In the genomic region with DNA sequence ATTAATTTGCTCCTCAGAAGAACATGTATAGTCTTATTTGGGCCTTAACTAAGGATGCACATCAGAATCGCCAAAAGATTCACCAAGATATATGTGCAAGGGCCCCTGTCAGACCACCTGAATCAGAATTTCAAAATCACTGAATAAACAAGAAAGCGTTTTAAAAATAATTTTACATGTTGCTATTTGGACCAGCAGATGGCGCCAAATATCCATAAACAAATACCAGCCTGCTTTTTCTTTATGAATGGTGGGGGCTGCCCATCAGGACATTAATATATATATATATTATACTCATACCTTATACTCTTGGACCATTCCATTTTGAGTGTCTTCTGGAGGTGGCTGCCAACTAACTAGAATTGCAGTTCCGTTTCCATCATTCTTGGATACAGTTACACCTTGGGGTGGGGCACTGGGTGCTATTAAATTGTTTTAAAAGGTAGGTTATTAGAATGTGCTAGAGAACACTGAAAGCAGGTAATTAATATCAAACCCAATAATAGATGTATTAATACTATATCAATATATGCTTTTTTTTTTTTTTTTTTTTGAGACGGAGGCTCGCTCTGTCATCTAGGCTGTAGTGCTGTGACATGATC, we compare ENCODE assay signal across 8 cellular contexts.
DNase-seq lines count a peak whose midpoint lies in the region; ATAC-seq and TF ChIP-seq lines count a peak whose summit lies in the region.

No MANE protein-coding gene starts in this region.

- H3K27me3 ChIP-seq in brain microvascular endothelial cell (replicated peaks) = no peaks in the 10 kb centered on the region

- H3K4me3 ChIP-seq in brain microvascular endothelial cell (ENCODE audit: low read depth, low read length) = no peak overlapping the region

- TF ChIP-seq CTCF in brain microvascular endothelial cell (IDR thresholded peaks at IDR 0.05; ENCODE audit: low read depth, low read length, missing control alignments) = peak; percentile 42

- ATAC-seq in GM18873 (IDR thresholded peaks at IDR 0.05; ENCODE audit: low FRiP score, unreplicated experiment) = no peak

- no peak overlapping the region for H3K27ac ChIP-seq in brain microvascular endothelial cell

- peak; percentile 19 to 23 for DNase-seq in stimulated activated CD4-positive, alpha-beta T cell treated with anti-CD3 and anti-CD28 coated beads, Interleukin-2, amount 100 ng/mL, for 24 hours
- no peak for DNase-seq in stimulated activated CD4-positive, alpha-beta T cell treated with anti-CD3 and anti-CD28 coated beads, Interleukin-1b, Interleukin-23, amount 100 ng/mL, for 48 hours
- DNase-seq in MV-4-11 (lab: John Stamatoyannopoulos, UW) (peak; percentile 21), brain microvascular endothelial cell (peak; percentile 48), medulla oblongata (ENCODE audit: extremely low spot score) (peak; percentile 72), NCI-H1048 (lab: John Stamatoyannopoulos, UW) (no peak), SKM-1 treated with dmso at 0.1 percent for 144 hours (lab: John Stamatoyannopoulos, UW; ENCODE audit: unreplicated experiment) (no peak)

- in situ Hi-C loops in brain microvascular endothelial cell (cut with HindIII; ENCODE audit: low pct_ligation_motif_present, low sequenced_read_pairs) = loop anchor here (25.0 kb wide), 1 partner anchor 353 kb away; no protein-coding TSS in a partner anchor

- H3K36me3 ChIP-seq in brain microvascular endothelial cell (replicated peaks) = no peaks in the 10 kb centered on the region

Comparison
In these comparisons a context has a peak if more than half of its experiments do, and no peak if none do; other contexts are left out.
1. DNase-seq: peak in stimulated activated CD4-positive, alpha-beta T cell treated with anti-CD3 and anti-CD28 coated beads, Interleukin-2, amount 100 ng/mL, for 24 hours (2 of 2), MV-4-11 (single experiment), brain microvascular endothelial cell (single experiment) and medulla oblongata (single experiment); none in stimulated activated CD4-positive, alpha-beta T cell treated with anti-CD3 and anti-CD28 coated beads, Interleukin-1b, Interleukin-23, amount 100 ng/mL, for 48 hours (single experiment), NCI-H1048 (single experiment) and SKM-1 treated with dmso at 0.1 percent for 144 hours (single experiment).